Comparison of ENCODE assay signal across 1 cellular context in the genomic region with DNA sequence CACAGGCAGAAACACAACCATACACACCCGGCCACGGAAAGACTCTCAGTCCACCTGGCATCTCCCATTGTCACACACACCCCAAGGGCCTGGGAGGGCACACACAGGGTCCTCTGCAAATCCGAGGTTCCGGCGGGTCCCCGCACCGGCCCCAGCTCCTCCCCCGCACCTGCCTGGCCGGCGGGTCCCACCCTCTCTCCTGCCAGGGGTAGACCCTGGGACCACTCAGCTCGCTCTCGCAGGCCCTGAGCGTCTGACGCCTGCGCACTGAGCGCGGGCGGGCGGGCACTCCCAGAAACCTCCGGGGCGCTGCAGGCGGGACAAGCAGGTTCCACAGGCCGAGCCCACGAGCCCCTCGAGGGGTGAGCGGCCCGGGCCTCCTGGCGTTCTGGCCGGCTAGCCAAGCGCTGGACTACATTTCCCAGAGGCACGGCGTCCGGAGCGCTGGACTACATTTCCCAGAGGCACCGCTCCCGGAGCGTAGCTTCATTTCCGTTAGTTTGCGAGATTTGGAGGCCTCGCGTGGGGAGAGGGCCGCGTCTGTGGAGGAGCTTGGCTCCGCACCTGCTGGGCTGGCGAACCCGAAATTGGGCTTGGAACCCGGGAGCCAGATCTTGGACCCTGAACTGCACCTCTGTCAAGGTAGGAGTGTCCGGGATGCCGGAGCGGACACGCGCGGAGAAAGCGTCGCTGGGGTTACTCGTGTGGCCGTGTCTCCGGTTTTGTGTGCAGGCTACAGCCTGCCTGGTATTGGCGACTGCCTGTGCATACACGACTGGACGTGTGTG.
TF ChIP-seq lines count a peak whose summit lies in the region.

A gene (plus strand): TSS at position 505 of the 788 bp plus-strand sequence. CDS start 10,686 bp downstream, outside the sequence.

TF ChIP-seq in HEK293, 187 proteins besides CTCF, POLR2A, EP300 and RAD21 (continued from another document and continues in another):
- TF ChIP-seq, protein P1, sequence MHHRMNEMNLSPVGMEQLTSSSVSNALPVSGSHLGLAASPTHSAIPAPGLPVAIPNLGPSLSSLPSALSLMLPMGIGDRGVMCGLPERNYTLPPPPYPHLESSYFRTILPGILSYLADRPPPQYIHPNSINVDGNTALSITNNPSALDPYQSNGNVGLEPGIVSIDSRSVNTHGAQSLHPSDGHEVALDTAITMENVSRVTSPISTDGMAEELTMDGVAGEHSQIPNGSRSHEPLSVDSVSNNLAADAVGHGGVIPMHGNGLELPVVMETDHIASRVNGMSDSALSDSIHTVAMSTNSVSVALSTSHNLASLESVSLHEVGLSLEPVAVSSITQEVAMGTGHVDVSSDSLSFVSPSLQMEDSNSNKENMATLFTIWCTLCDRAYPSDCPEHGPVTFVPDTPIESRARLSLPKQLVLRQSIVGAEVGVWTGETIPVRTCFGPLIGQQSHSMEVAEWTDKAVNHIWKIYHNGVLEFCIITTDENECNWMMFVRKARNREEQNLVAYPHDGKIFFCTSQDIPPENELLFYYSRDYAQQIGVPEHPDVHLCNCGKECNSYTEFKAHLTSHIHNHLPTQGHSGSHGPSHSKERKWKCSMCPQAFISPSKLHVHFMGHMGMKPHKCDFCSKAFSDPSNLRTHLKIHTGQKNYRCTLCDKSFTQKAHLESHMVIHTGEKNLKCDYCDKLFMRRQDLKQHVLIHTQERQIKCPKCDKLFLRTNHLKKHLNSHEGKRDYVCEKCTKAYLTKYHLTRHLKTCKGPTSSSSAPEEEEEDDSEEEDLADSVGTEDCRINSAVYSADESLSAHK (tag by site-specific recombination; IDR thresholded peaks at IDR 0.05): peak; percentile 10
- TF ChIP-seq ZXDB (tag by site-specific recombination; IDR thresholded peaks at IDR 0.05) (peak; percentile 99), MZF1 (tag by site-specific recombination; IDR thresholded peaks at IDR 0.05; ENCODE audit: borderline replicate concordance) (no peak; the same call in 1 of the 2 replicates), ZNF302 (tag by site-specific recombination; IDR thresholded peaks at IDR 0.05; ENCODE audit: low read depth) (no peak), ZNF664 (tag by site-specific recombination; IDR thresholded peaks at IDR 0.05) (no peak), REPIN1 (tag by site-specific recombination; IDR thresholded peaks at IDR 0.05; ENCODE audit: low read depth) (peak; percentile 94), ZFP37 (tag by site-specific recombination; IDR thresholded peaks at IDR 0.05) (peak; percentile 80), ZNF169 (tag by site-specific recombination; IDR thresholded peaks at IDR 0.05) (peak; percentile 81), ZNF670 (tag by site-specific recombination; IDR thresholded peaks at IDR 0.05; ENCODE audit: low read depth) (no peak), ZNF571 (tag by site-specific recombination; IDR thresholded peaks at IDR 0.05) (no peak), FEZF1 (tag by site-specific recombination; IDR thresholded peaks at IDR 0.05) (no peak; the same call in 1 of the 2 replicates), KLF8 (tag by site-specific recombination; IDR thresholded peaks at IDR 0.05) (peak; percentile 83), ZNF23 (tag by site-specific recombination; IDR thresholded peaks at IDR 0.05; ENCODE audit: borderline replicate concordance) (no peak), ZNF341 (tag by site-specific recombination; IDR thresholded peaks at IDR 0.05; ENCODE audit: low read depth) (0 out of 2 replicates have a peak, but pooled peaks have one; percentile 25), ZNF140 (tag by site-specific recombination; IDR thresholded peaks at IDR 0.05) (no peak), SETDB1 (IDR thresholded peaks at IDR 0.05; ENCODE audit: insufficient read length, low read length) (no peak), ZBTB21 (tag by site-specific recombination; IDR thresholded peaks at IDR 0.05) (peak; percentile 51), SP3 (tag by site-specific recombination; IDR thresholded peaks at IDR 0.05) (peak; percentile 95), ZNF658 (tag by site-specific recombination; IDR thresholded peaks at IDR 0.05) (no peak; the same call in 1 of the 2 replicates), ZNF521 (tag by site-specific recombination; IDR thresholded peaks at IDR 0.05) (no peak), ZNF629 (tag by site-specific recombination; IDR thresholded peaks at IDR 0.05) (peak; percentile 62), ZNF202 (tag by site-specific recombination; IDR thresholded peaks at IDR 0.05; ENCODE audit: borderline replicate concordance) (no peak), ZNF132 (tag by site-specific recombination; IDR thresholded peaks at IDR 0.05; ENCODE audit: borderline replicate concordance) (no peak), KLF10 (tag by site-specific recombination; IDR thresholded peaks at IDR 0.05) (peak; percentile 81), ZNF548 (tag by site-specific recombination; IDR thresholded peaks at IDR 0.05) (no peak; the same call in 1 of the 2 replicates), ZNF157 (tag by site-specific recombination; IDR thresholded peaks at IDR 0.05) (no peak), ZBTB7A (tag by site-specific recombination; IDR thresholded peaks at IDR 0.05; ENCODE audit: low read depth) (peak; percentile 92), ZEB2 (tag by site-specific recombination; IDR thresholded peaks at IDR 0.05) (peak; percentile 82), ZNF112 (tag by site-specific recombination; IDR thresholded peaks at IDR 0.05) (no peak), ZNF747 (tag by site-specific recombination; IDR thresholded peaks at IDR 0.05) (no peak)
- TF ChIP-seq, protein P2, sequence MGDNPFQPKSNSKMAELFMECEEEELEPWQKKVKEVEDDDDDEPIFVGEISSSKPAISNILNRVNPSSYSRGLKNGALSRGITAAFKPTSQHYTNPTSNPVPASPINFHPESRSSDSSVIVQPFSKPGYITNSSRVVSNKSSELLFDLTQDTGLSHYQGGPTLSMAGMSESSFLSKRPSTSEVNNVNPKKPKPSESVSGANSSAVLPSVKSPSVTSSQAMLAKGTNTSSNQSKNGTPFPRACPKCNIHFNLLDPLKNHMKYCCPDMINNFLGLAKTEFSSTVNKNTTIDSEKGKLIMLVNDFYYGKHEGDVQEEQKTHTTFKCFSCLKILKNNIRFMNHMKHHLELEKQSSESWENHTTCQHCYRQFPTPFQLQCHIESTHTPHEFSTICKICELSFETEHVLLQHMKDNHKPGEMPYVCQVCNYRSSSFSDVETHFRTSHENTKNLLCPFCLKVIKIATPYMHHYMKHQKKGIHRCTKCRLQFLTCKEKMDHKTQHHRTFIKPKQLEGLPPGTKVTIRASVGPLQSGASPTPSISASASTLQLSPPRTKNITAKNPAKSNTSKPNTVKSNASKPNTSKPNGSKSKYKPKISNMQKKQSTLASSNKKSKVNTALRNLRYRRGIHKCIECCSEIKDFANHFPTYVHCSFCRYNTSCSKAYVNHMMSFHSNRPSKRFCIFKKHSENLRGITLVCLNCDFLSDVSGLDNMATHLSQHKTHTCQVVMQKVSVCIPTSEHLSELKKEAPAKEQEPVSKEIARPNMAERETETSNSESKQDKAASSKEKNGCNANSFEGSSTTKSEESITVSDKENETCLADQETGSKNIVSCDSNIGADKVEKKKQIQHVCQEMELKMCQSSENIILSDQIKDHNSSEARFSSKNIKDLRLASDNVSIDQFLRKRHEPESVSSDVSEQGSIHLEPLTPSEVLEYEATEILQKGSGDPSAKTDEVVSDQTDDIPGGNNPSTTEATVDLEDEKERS (tag by site-specific recombination; IDR thresholded peaks at IDR 0.05): peak; percentile 93
- TF ChIP-seq, protein P3, sequence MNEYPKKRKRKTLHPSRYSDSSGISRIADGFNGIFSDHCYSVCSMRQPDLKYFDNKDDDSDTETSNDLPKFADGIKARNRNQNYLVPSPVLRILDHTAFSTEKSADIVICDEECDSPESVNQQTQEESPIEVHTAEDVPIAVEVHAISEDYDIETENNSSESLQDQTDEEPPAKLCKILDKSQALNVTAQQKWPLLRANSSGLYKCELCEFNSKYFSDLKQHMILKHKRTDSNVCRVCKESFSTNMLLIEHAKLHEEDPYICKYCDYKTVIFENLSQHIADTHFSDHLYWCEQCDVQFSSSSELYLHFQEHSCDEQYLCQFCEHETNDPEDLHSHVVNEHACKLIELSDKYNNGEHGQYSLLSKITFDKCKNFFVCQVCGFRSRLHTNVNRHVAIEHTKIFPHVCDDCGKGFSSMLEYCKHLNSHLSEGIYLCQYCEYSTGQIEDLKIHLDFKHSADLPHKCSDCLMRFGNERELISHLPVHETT (tag by site-specific recombination; IDR thresholded peaks at IDR 0.05): no peak
- TF ChIP-seq, protein P4, sequence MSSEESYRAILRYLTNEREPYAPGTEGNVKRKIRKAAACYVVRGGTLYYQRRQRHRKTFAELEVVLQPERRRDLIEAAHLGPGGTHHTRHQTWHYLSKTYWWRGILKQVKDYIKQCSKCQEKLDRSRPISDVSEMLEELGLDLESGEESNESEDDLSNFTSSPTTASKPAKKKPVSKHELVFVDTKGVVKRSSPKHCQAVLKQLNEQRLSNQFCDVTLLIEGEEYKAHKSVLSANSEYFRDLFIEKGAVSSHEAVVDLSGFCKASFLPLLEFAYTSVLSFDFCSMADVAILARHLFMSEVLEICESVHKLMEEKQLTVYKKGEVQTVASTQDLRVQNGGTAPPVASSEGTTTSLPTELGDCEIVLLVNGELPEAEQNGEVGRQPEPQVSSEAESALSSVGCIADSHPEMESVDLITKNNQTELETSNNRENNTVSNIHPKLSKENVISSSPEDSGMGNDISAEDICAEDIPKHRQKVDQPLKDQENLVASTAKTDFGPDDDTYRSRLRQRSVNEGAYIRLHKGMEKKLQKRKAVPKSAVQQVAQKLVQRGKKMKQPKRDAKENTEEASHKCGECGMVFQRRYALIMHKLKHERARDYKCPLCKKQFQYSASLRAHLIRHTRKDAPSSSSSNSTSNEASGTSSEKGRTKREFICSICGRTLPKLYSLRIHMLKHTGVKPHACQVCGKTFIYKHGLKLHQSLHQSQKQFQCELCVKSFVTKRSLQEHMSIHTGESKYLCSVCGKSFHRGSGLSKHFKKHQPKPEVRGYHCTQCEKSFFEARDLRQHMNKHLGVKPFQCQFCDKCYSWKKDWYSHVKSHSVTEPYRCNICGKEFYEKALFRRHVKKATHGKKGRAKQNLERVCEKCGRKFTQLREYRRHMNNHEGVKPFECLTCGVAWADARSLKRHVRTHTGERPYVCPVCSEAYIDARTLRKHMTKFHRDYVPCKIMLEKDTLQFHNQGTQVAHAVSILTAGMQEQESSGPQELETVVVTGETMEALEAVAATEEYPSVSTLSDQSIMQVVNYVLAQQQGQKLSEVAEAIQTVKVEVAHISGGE (tag by site-specific recombination; conservative IDR thresholded peaks at IDR 0.05; ENCODE audit: low read depth): peak; percentile 83
- TF ChIP-seq, protein P5, sequence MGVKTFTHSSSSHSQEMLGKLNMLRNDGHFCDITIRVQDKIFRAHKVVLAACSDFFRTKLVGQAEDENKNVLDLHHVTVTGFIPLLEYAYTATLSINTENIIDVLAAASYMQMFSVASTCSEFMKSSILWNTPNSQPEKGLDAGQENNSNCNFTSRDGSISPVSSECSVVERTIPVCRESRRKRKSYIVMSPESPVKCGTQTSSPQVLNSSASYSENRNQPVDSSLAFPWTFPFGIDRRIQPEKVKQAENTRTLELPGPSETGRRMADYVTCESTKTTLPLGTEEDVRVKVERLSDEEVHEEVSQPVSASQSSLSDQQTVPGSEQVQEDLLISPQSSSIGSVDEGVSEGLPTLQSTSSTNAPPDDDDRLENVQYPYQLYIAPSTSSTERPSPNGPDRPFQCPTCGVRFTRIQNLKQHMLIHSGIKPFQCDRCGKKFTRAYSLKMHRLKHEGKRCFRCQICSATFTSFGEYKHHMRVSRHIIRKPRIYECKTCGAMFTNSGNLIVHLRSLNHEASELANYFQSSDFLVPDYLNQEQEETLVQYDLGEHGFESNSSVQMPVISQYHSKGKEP (tag by site-specific recombination; IDR thresholded peaks at IDR 0.05): peak; percentile 79; the same call in 1 of the 2 replicates
- TF ChIP-seq, protein P6, sequence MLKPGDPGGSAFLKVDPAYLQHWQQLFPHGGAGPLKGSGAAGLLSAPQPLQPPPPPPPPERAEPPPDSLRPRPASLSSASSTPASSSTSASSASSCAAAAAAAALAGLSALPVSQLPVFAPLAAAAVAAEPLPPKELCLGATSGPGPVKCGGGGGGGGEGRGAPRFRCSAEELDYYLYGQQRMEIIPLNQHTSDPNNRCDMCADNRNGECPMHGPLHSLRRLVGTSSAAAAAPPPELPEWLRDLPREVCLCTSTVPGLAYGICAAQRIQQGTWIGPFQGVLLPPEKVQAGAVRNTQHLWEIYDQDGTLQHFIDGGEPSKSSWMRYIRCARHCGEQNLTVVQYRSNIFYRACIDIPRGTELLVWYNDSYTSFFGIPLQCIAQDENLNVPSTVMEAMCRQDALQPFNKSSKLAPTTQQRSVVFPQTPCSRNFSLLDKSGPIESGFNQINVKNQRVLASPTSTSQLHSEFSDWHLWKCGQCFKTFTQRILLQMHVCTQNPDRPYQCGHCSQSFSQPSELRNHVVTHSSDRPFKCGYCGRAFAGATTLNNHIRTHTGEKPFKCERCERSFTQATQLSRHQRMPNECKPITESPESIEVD (tag by site-specific recombination; IDR thresholded peaks at IDR 0.05): no peak
- TF ChIP-seq, protein P7, sequence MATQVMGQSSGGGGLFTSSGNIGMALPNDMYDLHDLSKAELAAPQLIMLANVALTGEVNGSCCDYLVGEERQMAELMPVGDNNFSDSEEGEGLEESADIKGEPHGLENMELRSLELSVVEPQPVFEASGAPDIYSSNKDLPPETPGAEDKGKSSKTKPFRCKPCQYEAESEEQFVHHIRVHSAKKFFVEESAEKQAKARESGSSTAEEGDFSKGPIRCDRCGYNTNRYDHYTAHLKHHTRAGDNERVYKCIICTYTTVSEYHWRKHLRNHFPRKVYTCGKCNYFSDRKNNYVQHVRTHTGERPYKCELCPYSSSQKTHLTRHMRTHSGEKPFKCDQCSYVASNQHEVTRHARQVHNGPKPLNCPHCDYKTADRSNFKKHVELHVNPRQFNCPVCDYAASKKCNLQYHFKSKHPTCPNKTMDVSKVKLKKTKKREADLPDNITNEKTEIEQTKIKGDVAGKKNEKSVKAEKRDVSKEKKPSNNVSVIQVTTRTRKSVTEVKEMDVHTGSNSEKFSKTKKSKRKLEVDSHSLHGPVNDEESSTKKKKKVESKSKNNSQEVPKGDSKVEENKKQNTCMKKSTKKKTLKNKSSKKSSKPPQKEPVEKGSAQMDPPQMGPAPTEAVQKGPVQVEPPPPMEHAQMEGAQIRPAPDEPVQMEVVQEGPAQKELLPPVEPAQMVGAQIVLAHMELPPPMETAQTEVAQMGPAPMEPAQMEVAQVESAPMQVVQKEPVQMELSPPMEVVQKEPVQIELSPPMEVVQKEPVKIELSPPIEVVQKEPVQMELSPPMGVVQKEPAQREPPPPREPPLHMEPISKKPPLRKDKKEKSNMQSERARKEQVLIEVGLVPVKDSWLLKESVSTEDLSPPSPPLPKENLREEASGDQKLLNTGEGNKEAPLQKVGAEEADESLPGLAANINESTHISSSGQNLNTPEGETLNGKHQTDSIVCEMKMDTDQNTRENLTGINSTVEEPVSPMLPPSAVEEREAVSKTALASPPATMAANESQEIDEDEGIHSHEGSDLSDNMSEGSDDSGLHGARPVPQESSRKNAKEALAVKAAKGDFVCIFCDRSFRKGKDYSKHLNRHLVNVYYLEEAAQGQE (tag by site-specific recombination; IDR thresholded peaks at IDR 0.05): peak; percentile 56
- TF ChIP-seq, protein P8, sequence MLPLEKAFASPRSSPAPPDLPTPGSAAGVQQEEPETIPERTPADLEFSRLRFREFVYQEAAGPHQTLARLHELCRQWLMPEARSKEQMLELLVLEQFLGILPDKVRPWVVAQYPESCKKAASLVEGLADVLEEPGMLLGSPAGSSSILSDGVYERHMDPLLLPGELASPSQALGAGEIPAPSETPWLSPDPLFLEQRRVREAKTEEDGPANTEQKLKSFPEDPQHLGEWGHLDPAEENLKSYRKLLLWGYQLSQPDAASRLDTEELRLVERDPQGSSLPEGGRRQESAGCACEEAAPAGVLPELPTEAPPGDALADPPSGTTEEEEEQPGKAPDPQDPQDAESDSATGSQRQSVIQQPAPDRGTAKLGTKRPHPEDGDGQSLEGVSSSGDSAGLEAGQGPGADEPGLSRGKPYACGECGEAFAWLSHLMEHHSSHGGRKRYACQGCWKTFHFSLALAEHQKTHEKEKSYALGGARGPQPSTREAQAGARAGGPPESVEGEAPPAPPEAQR (tag by site-specific recombination; IDR thresholded peaks at IDR 0.05): peak; percentile 54; the same call in 1 of the 2 replicates
